ENCODE assay signal across 1 cellular context in the genomic region with DNA sequence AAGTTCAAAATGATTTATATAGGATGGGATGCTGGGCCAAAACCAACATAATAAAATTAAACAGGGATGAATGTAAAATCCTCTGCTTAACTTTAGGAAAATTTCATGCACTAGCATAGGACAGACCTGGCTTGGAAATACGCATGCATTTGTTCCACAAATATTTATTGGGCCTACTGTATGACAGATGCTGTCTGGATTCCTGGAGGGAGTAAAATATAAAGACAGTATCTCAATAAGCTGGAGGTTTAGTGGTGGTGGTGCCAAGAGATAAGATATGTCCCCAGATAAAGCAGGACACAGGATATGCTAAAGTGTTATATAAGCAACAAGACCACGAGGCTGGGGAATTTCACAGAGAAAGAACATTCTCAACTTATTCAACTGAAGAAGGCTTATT.
TF ChIP-seq lines count a peak whose summit lies in the region.

No MANE protein-coding gene starts in this region.

TF ChIP-seq in endothelial cell of umbilical vein, 7 proteins besides CTCF, POLR2A, EP300 and RAD21 (continued from another document):
- TF ChIP-seq GATA2 (IDR thresholded peaks at IDR 0.05; ENCODE audit: insufficient read depth, insufficient read length, low read depth, low read length) (no peak), EZH2 (IDR thresholded peaks at IDR 0.05; ENCODE audit: borderline replicate concordance, low read depth, low read length, severe bottlenecking) (no peak), POLR2AphosphoS5 (IDR thresholded peaks at IDR 0.05; ENCODE audit: insufficient read depth, low read depth, low read length) (no peak), MYC (IDR thresholded peaks at IDR 0.05; ENCODE audit: low read depth, low read length) (no peak)
- TF ChIP-seq, protein P1, sequence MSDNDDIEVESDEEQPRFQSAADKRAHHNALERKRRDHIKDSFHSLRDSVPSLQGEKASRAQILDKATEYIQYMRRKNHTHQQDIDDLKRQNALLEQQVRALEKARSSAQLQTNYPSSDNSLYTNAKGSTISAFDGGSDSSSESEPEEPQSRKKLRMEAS (IDR thresholded peaks at IDR 0.05; ENCODE audit: insufficient read depth, insufficient read length), result no peak
TF ChIP-seq in endothelial cell of umbilical vein: peak in this region for 0.
